In the genomic region with DNA sequence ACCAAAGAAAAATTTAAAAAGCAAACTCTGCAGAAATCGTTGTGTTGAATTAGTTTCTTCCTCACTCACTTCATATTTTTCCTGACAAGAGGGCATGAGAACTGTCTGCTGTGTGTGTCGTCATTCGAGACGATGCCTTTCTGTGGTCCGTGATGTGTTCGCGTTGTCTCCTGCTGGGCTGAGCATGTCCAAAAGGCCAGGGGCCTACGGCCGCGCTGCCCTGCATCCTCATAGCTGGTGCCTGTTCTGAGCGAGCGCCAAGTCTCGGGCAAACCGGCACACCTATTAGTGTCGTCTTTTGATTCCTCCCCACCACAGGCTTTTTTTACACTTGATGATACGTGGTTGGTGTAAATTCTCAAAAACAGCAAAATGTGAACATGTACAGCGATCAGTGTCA, we compare ENCODE assay signal across 25 cellular contexts. TPM values are rescaled to one million over a fixed set of nuclear protein-coding genes. Genes with fewer than 3 reads are reported as not detected.
DNase-seq lines count a peak whose midpoint lies in the region; ATAC-seq and TF ChIP-seq lines count a peak whose summit lies in the region.
"Had no signal": no experiment of that assay in that cellular context is flagged by ENCODE, and none has a peak within 500 bp of the region (broad histone marks: within the 10 kb centered on the region; RNA-seq: fewer than 3 reads in every experiment).

No MANE protein-coding gene starts in this region.

- DNase-seq in activated CD8-positive, alpha-beta memory T cell treated with anti-CD3 and anti-CD28 coated beads for 24 hours = peak; percentile 43
- DNase-seq in activated CD8-positive, alpha-beta memory T cell treated with anti-CD3 and anti-CD28 coated beads, Interleukin-2, amount 10 ng/mL, durations not matched to agents 7 days and 5 days = no peak
- no peak for DNase-seq in natural killer cell treated with Interleukin-12 subunit alpha and Interleukin-12 subunit beta and Interleukin-15 and Interleukin-18, amount 100 ng/mL, for 72 hours (ENCODE audit: low spot score)
- DNase-seq in natural killer cell (no peak), nephron progenitor cell (no peak), lower lobe of right lung (no peak)
- DNase-seq: 8988T; ACHN; AML-193; BE2C; Calu3; CD4-positive, alpha-beta memory T cell; COR-L47; DMS53; DMS79 treated with DMSO at 0.1 percent for 48 hours; GF-D8; H9 had no signal

- ATAC-seq in activated CD8-positive, alpha-beta memory T cell treated with anti-CD3 and anti-CD28 coated beads, Interleukin-2, amount 10 ng/mL, durations not matched to agents 7 days and 5 days = no peak
- ATAC-seq in natural killer cell treated with Interleukin-12 subunit alpha and Interleukin-12 subunit beta and Interleukin-15 and Interleukin-18, amount 100 ng/mL, for 72 hours = no peak
- ATAC-seq in natural killer cell (no peak), lower lobe of right lung (no peak)
- ATAC-seq: A549, GM23338, HCT116 had no signal

- H3K9me3 ChIP-seq in lower lobe of right lung = no peaks in the 10 kb centered on the region
- H3K9me3 ChIP-seq: A549; BE2C; BLaER1 treated with 17β-estradiol and CSF1 and Interleukin-3, amounts not matched to agents 10 nM and 100 nM had no signal

- no peaks in the 10 kb centered on the region for H3K9me3 Mint-ChIP-seq in activated CD8-positive, alpha-beta memory T cell treated with anti-CD3 and anti-CD28 coated beads, Interleukin-2, amount 10 ng/mL, durations not matched to agents 7 days and 5 days (ENCODE audit: low read depth)
- H3K9me3 Mint-ChIP-seq in natural killer cell treated with Interleukin-12 subunit alpha and Interleukin-12 subunit beta and Interleukin-15 and Interleukin-18, amount 100 ng/mL, for 72 hours = no peaks in the 10 kb centered on the region
- H3K9me3 Mint-ChIP-seq in natural killer cell = no peaks in the 10 kb centered on the region
- no peaks in the 10 kb centered on the region for H3K9me3 Mint-ChIP-seq in nephron progenitor cell
- H3K9me3 Mint-ChIP-seq: GM23338, H9 had no signal

- H3K27me3 Mint-ChIP-seq in activated CD8-positive, alpha-beta memory T cell treated with anti-CD3 and anti-CD28 coated beads, Interleukin-2, amount 10 ng/mL, durations not matched to agents 7 days and 5 days = no peaks in the 10 kb centered on the region
- H3K27me3 Mint-ChIP-seq in natural killer cell treated with Interleukin-12 subunit alpha and Interleukin-12 subunit beta and Interleukin-15 and Interleukin-18, amount 100 ng/mL, for 72 hours = no peaks in the 10 kb centered on the region
- H3K27me3 Mint-ChIP-seq in natural killer cell (ENCODE audit: low read depth in 2 of 2) (no peaks in the 10 kb centered on the region), nephron progenitor cell (ENCODE audit: low read depth, poor library complexity) (no peaks in the 10 kb centered on the region)
- H3K27me3 Mint-ChIP-seq: CD4-positive, alpha-beta memory T cell had no signal

- no peaks in the 10 kb centered on the region for H3K4me1 ChIP-seq in lower lobe of right lung
- H3K4me1 ChIP-seq: A549, BE2C had no signal

- CTCF ChIA-PET in activated CD8-positive, alpha-beta memory T cell treated with anti-CD3 and anti-CD28 coated beads, Interleukin-2, amount 10 ng/mL, durations not matched to agents 7 days and 5 days (lab: Charles Lee) = no interaction called here

- peaks cover 98% of the 10 kb centered on the region for H3K36me3 ChIP-seq in lower lobe of right lung

- intact Hi-C loops in natural killer cell (cut with micrococcal nuclease) = no loop called here
- intact Hi-C loops in lower lobe of right lung (cut with DNase I) = no loop called here

- H3K36me3 Mint-ChIP-seq in activated CD8-positive, alpha-beta memory T cell treated with anti-CD3 and anti-CD28 coated beads, Interleukin-2, amount 10 ng/mL, durations not matched to agents 7 days and 5 days = peaks cover 54% of the 10 kb centered on the region
- peaks cover 46% of the 10 kb centered on the region for H3K36me3 Mint-ChIP-seq in natural killer cell treated with Interleukin-12 subunit alpha and Interleukin-12 subunit beta and Interleukin-15 and Interleukin-18, amount 100 ng/mL, for 72 hours
- peaks cover 7% of the 10 kb centered on the region for H3K36me3 Mint-ChIP-seq in natural killer cell
- H3K36me3 Mint-ChIP-seq in nephron progenitor cell (ENCODE audit: low read depth) = peaks cover 73% of the 10 kb centered on the region

- H3K4me1 Mint-ChIP-seq in activated CD8-positive, alpha-beta memory T cell treated with anti-CD3 and anti-CD28 coated beads, Interleukin-2, amount 10 ng/mL, durations not matched to agents 7 days and 5 days = peaks cover 11% of the 10 kb centered on the region
- H3K4me1 Mint-ChIP-seq in natural killer cell treated with Interleukin-12 subunit alpha and Interleukin-12 subunit beta and Interleukin-15 and Interleukin-18, amount 100 ng/mL, for 72 hours (ENCODE audit: low read depth in 2 of 2) = peaks cover 22 to 24% of the 10 kb centered on the region in 2 donors
- peaks cover 22 to 36% of the 10 kb centered on the region in 2 donors for H3K4me1 Mint-ChIP-seq in natural killer cell
- H3K4me1 Mint-ChIP-seq in nephron progenitor cell = no peaks in the 10 kb centered on the region
- H3K4me1 Mint-ChIP-seq: CD14-positive monocyte, GM23338, H9 had no signal

- no peak overlapping the region for H3K4me3 ChIP-seq in lower lobe of right lung
- H3K4me3 ChIP-seq: A549; BLaER1 treated with 17β-estradiol and CSF1 and Interleukin-3, amounts not matched to agents 10 nM and 100 nM; GM23338 had no signal

- no peak overlapping the region for H3K27ac Mint-ChIP-seq in activated CD8-positive, alpha-beta memory T cell treated with anti-CD3 and anti-CD28 coated beads, Interleukin-2, amount 10 ng/mL, durations not matched to agents 7 days and 5 days
- H3K27ac Mint-ChIP-seq in natural killer cell treated with Interleukin-12 subunit alpha and Interleukin-12 subunit beta and Interleukin-15 and Interleukin-18, amount 100 ng/mL, for 72 hours = peak overlapping the region; percentile 25 to 28
- H3K27ac Mint-ChIP-seq in natural killer cell (peak overlapping the region in 1 of 2 donors; percentile 45), nephron progenitor cell (peak overlapping the region; percentile 74)
- H3K27ac Mint-ChIP-seq: GM23338 had no signal

- H3K27me3 ChIP-seq in lower lobe of right lung (ENCODE audit: low read depth) = no peaks in the 10 kb centered on the region
- H3K27me3 ChIP-seq: BE2C; BLaER1 treated with 17β-estradiol and CSF1 and Interleukin-3, amounts not matched to agents 10 nM and 100 nM had no signal

- TF ChIP-seq CTCF in natural killer cell (IDR thresholded peaks at IDR 0.05) = no peak
- TF ChIP-seq CTCF in nephron progenitor cell (IDR thresholded peaks at IDR 0.05) = no peak
- TF ChIP-seq CTCF in lower lobe of right lung (IDR thresholded peaks at IDR 0.05) = no peak

- H3K27ac ChIP-seq in lower lobe of right lung = no peak overlapping the region
- H3K27ac ChIP-seq: A549; BLaER1 treated with 17β-estradiol and CSF1 and Interleukin-3, amounts not matched to agents 10 nM and 100 nM had no signal

- no peak overlapping the region for H3K4me3 Mint-ChIP-seq in activated CD8-positive, alpha-beta memory T cell treated with anti-CD3 and anti-CD28 coated beads, Interleukin-2, amount 10 ng/mL, durations not matched to agents 7 days and 5 days
- H3K4me3 Mint-ChIP-seq in natural killer cell treated with Interleukin-12 subunit alpha and Interleukin-12 subunit beta and Interleukin-15 and Interleukin-18, amount 100 ng/mL, for 72 hours = no peak overlapping the region
- H3K4me3 Mint-ChIP-seq in natural killer cell = no peak overlapping the region
- no peak overlapping the region for H3K4me3 Mint-ChIP-seq in nephron progenitor cell
- H3K4me3 Mint-ChIP-seq: CD14-positive monocyte; CD4-positive, alpha-beta memory T cell; GM23338; H9 had no signal

RNA-seq across cellular contexts. Expression of a gene that starts 27.4 kb away (rescaled TPM):
- total RNA-seq in activated CD8-positive, alpha-beta memory T cell treated with anti-CD3 and anti-CD28 coated beads, Interleukin-2, amount 10 ng/mL, durations not matched to agents 7 days and 5 days = 10 to 100 TPM; 22.0 to 26.4 TPM
- 10 to 100 TPM; 31.8 to 37.6 TPM for total RNA-seq in natural killer cell treated with Interleukin-12 subunit alpha and Interleukin-12 subunit beta and Interleukin-15 and Interleukin-18, amount 100 ng/mL, for 72 hours
- total RNA-seq in natural killer cell (10 to 100 TPM; 56.3 to 59.6 (median 57.6) TPM), lower lobe of right lung (22.0 TPM)

RNA-seq across cellular contexts. Expression of a gene that starts 34.7 kb away (rescaled TPM):
- total RNA-seq in activated CD8-positive, alpha-beta memory T cell treated with anti-CD3 and anti-CD28 coated beads, Interleukin-2, amount 10 ng/mL, durations not matched to agents 7 days and 5 days = 10 to 100 TPM; 60.8 to 75.8 TPM
- 100 to 1,000 TPM in 1 of 2 donors, 10 to 100 TPM in 1; 85.7 to 140 TPM for total RNA-seq in natural killer cell treated with Interleukin-12 subunit alpha and Interleukin-12 subunit beta and Interleukin-15 and Interleukin-18, amount 100 ng/mL, for 72 hours
- 100 to 1,000 TPM; 156 to 229 (median 163) TPM for total RNA-seq in natural killer cell
- total RNA-seq in lower lobe of right lung = 49.5 TPM

RNA-seq across cellular contexts. Expression of a gene that starts 57.9 kb away (rescaled TPM):
- total RNA-seq in activated CD8-positive, alpha-beta memory T cell treated with anti-CD3 and anti-CD28 coated beads, Interleukin-2, amount 10 ng/mL, durations not matched to agents 7 days and 5 days = not detected
- total RNA-seq in natural killer cell treated with Interleukin-12 subunit alpha and Interleukin-12 subunit beta and Interleukin-15 and Interleukin-18, amount 100 ng/mL, for 72 hours = not detected
- total RNA-seq in natural killer cell (not detected), lower lobe of right lung (not detected)
- total RNA-seq: Calu3; CD4-positive, alpha-beta memory T cell; Daoy; G401; GM23338; H4; H9 had no signal
